In the genomic region with DNA sequence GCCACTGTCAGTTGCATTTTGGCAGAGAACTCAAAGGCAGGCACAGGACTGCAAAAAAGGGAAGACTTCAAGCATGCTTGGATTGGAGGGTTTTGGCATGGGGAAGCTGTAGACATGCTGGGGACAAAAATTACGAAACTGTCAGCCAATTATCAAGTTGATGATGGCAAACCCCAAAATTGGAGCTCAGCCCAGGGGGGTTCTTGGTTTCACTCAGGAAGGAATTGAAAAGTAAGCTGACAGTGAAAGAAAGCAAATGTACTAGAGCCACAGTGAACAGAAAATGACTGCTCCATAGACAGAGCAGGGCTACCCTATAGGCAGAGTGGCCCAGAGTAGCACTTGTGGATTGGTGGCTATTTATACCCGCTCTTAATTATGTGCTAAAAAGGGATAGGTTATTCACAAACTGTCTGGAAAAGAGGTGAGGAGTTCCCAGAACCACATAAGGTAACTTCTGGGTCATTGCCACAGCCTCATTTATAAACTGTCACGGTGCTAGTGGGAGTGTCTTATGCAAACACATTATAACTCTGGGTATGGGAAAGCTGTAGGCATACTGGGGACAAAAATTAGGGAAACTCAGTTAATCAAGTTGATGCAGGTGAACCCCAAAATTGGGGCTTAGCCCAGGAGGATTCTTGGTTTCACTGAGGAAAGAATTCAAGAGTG, we compare ENCODE assay signal across 19 cellular contexts. TPM values are rescaled to one million over a fixed set of nuclear protein-coding genes. Genes with fewer than 3 reads are reported as not detected.
DNase-seq lines count a peak whose midpoint lies in the region; ATAC-seq, FAIRE-seq and TF ChIP-seq lines count a peak whose summit lies in the region.
"Had no signal": no experiment of that assay in that cellular context is flagged by ENCODE, and none has a peak within 500 bp of the region (broad histone marks: within the 10 kb centered on the region; RNA-seq: fewer than 3 reads in every experiment).

No MANE protein-coding gene starts in this region.

- no peak for FAIRE-seq in pancreas (lab: Jason Lieb, UNC)
- FAIRE-seq: TTC549 had no signal

- TF ChIP-seq CTCF in HL-60 (IDR thresholded peaks at IDR 0.05; ENCODE audit: insufficient read depth, low read length) (no peak), pancreas (IDR thresholded peaks at IDR 0.05) (no peak)

- no peak overlapping the region for H3K4me3 Mint-ChIP-seq in natural killer cell treated with Interleukin-12 subunit alpha and Interleukin-12 subunit beta and Interleukin-15 and Interleukin-18, amount 100 ng/mL, for 72 hours
- H3K4me3 Mint-ChIP-seq: CD4-positive, alpha-beta memory T cell had no signal

- H3K4me1 ChIP-seq in pancreas, result no peaks in the 10 kb centered on the region

- H3K27ac Mint-ChIP-seq in natural killer cell treated with Interleukin-12 subunit alpha and Interleukin-12 subunit beta and Interleukin-15 and Interleukin-18, amount 100 ng/mL, for 72 hours, result no peak overlapping the region
- H3K27ac Mint-ChIP-seq: CD4-positive, alpha-beta memory T cell had no signal

- no peaks in the 10 kb centered on the region for H3K36me3 ChIP-seq in pancreas

- 41 to 50% methylated on average over 3 of the region's 3 CpGs for WGBS in pancreas, 2 donors

- H3K9me3 Mint-ChIP-seq in natural killer cell treated with Interleukin-12 subunit alpha and Interleukin-12 subunit beta and Interleukin-15 and Interleukin-18, amount 100 ng/mL, for 72 hours, result no peaks in the 10 kb centered on the region

- H3K4me3 ChIP-seq in HL-60 (replicated peaks; ENCODE audit: insufficient read depth, low read length) (no peak overlapping the region), pancreas (no peak overlapping the region)

- peak; percentile 81 for ATAC-seq in Right ventricle myocardium superior (ENCODE audit: poor library complexity)
- ATAC-seq in pancreas, result peak in 3 of 4 donors; percentile 64 to 71 (median 70)
- ATAC-seq in natural killer cell treated with Interleukin-12 subunit alpha and Interleukin-12 subunit beta and Interleukin-15 and Interleukin-18, amount 100 ng/mL, for 72 hours, result no peak
- no peak for ATAC-seq in GM21423 (IDR thresholded peaks at IDR 0.05; ENCODE audit: unreplicated experiment)

- DNase-seq in HL-60 (ENCODE audit: low read depth in 1 of 2, low spot score in 1 of 2), result peak; percentile 18 to 68
- peak; percentile 76 for DNase-seq in NOMO-1 treated with DMSO at 0.1 percent for 48 hours (lab: John Stamatoyannopoulos, UW; ENCODE audit: unreplicated experiment)
- DNase-seq in Right ventricle myocardium superior, result peak; percentile 47
- DNase-seq in pancreas, result peak in 1 of 6 donors; percentile 19
- DNase-seq in NCI-H345 treated with DMSO at 0.1 percent for 48 hours (lab: John Stamatoyannopoulos, UW; ENCODE audit: unreplicated experiment), result no peak
- no peak for DNase-seq in NCI-H524 (lab: John Stamatoyannopoulos, UW)
- no peak for DNase-seq in natural killer cell treated with Interleukin-12 subunit alpha and Interleukin-12 subunit beta and Interleukin-15 and Interleukin-18, amount 100 ng/mL, for 72 hours (ENCODE audit: low spot score)
- DNase-seq: activated gamma-delta T cell; CD4-positive, alpha-beta memory T cell; EL; NCI-H1048; NCI-H226; retina; stimulated activated CD4-positive, alpha-beta T cell treated with anti-CD3 and anti-CD28 coated beads, Interleukin-4, amount 100 ng/mL, for 1 hour had no signal

- no peaks in the 10 kb centered on the region for H3K36me3 Mint-ChIP-seq in natural killer cell treated with Interleukin-12 subunit alpha and Interleukin-12 subunit beta and Interleukin-15 and Interleukin-18, amount 100 ng/mL, for 72 hours
- H3K36me3 Mint-ChIP-seq: CD4-positive, alpha-beta memory T cell had no signal

- intact Hi-C loops in Right ventricle myocardium superior (cut with DNase I), result no loop called here
- intact Hi-C loops in pancreas (cut with DNase I), result no loop called here

- H3K27me3 Mint-ChIP-seq in natural killer cell treated with Interleukin-12 subunit alpha and Interleukin-12 subunit beta and Interleukin-15 and Interleukin-18, amount 100 ng/mL, for 72 hours, result peaks cover 6 to 15% of the 10 kb centered on the region in 2 donors

- no peaks in the 10 kb centered on the region for H3K9me3 ChIP-seq in pancreas

- H3K27ac ChIP-seq in HL-60 (replicated peaks), result no peak overlapping the region; the same call in 1 of the 2 replicates
- peak overlapping the region in 1 of 4 donors; percentile 34 for H3K27ac ChIP-seq in pancreas

- H3K27me3 ChIP-seq in HL-60 (ENCODE audit: insufficient read depth, poor library complexity, severe bottlenecking) (no peaks in the 10 kb centered on the region), pancreas (no peaks in the 10 kb centered on the region)

- H3K4me1 Mint-ChIP-seq in natural killer cell treated with Interleukin-12 subunit alpha and Interleukin-12 subunit beta and Interleukin-15 and Interleukin-18, amount 100 ng/mL, for 72 hours (ENCODE audit: low read depth in 2 of 2), result no peaks in the 10 kb centered on the region
- H3K4me1 Mint-ChIP-seq: CD4-positive, alpha-beta memory T cell had no signal

RNA-seq across cellular contexts. Expression of a gene that starts 14.5 kb away (rescaled TPM):
- total RNA-seq in Right ventricle myocardium superior (not detected), pancreas (1 to 10 TPM in 1 of 6 donors, under 1 TPM in 2, not detected in 3; 0.20 to 2.3 (median 0.78) TPM)
- 1 to 10 TPM in 1 of 2 donors, under 1 TPM in 1; 0.34 to 3.1 TPM for polyA plus RNA-seq in pancreas
- not detected for total RNA-seq in natural killer cell treated with Interleukin-12 subunit alpha and Interleukin-12 subunit beta and Interleukin-15 and Interleukin-18, amount 100 ng/mL, for 72 hours
- total RNA-seq: CD4-positive, alpha-beta memory T cell; fibroblast of villous mesenchyme; HT1080; mononuclear cell had no signal
- polyA plus RNA-seq: CD4-positive, alpha-beta memory T cell had no signal

RNA-seq across cellular contexts. Expression of a gene that starts 46.3 kb away (rescaled TPM):
- total RNA-seq in Right ventricle myocardium superior (22.5 TPM), pancreas (10 to 100 TPM; 21.5 to 32.5 (median 21.9) TPM)
- 1 to 10 TPM; 6.2 to 9.5 TPM for polyA plus RNA-seq in pancreas
- total RNA-seq in natural killer cell treated with Interleukin-12 subunit alpha and Interleukin-12 subunit beta and Interleukin-15 and Interleukin-18, amount 100 ng/mL, for 72 hours, result 10 to 100 TPM; 34.8 to 52.1 TPM

Comparison
In these comparisons a context has a peak if more than half of its experiments do, and no peak if none do; other contexts are left out.
1. DNase-seq: peak in HL-60 (2 of 2), NOMO-1 treated with DMSO at 0.1 percent for 48 hours (single experiment) and Right ventricle myocardium superior (single experiment); none in NCI-H345 treated with DMSO at 0.1 percent for 48 hours (single experiment), NCI-H524 (0 of 2) and natural killer cell treated with Interleukin-12 subunit alpha and Interleukin-12 subunit beta and Interleukin-15 and Interleukin-18, amount 100 ng/mL, for 72 hours (single experiment).
2. ATAC-seq: peak in Right ventricle myocardium superior (single experiment) and pancreas (3 of 4); none in natural killer cell treated with Interleukin-12 subunit alpha and Interleukin-12 subunit beta and Interleukin-15 and Interleukin-18, amount 100 ng/mL, for 72 hours (0 of 2) and GM21423 (single experiment).